In genomic region chr13:96297360-96297759, GRCh38 we compare ENCODE assay signal across 27 cellular contexts.
"Had no signal": no experiment of that assay in that cellular context is flagged by ENCODE, and none has a peak within 500 bp of the region (broad histone marks: within the 10 kb centered on the region; RNA-seq: fewer than 3 reads in every experiment).

No MANE protein-coding gene starts in this region.

- FAIRE-seq: endometrium, endothelial cell of umbilical vein, frontal cortex had no signal

- H3K4me1 Mint-ChIP-seq: activated naive CD4-positive, alpha-beta T cell treated with anti-CD3 and anti-CD28 coated beads, Interleukin-2, amount 50 U/mL, for 24 hours; activated naive CD8-positive, alpha-beta T cell treated with anti-CD3 and anti-CD28 coated beads for 36 hours; activated naive CD8-positive, alpha-beta T cell treated with anti-CD3 and anti-CD28 coated beads, Interleukin-2, amount 50 U/mL, for 24 hours had no signal

- H3K4me3 ChIP-seq: adrenal gland, body of pancreas, colonic mucosa, esophagus squamous epithelium had no signal

- H3K4me3 Mint-ChIP-seq: activated CD8-positive, alpha-beta T cell treated with anti-CD3 and anti-CD28 coated beads for 36 hours; activated naive CD4-positive, alpha-beta T cell treated with anti-CD3 and anti-CD28 coated beads for 36 hours; activated naive CD4-positive, alpha-beta T cell treated with anti-CD3 and anti-CD28 coated beads, Interleukin-2, amount 50 U/mL, for 24 hours; activated naive CD8-positive, alpha-beta T cell treated with anti-CD3 and anti-CD28 coated beads for 36 hours; activated naive CD8-positive, alpha-beta T cell treated with anti-CD3 and anti-CD28 coated beads, Interleukin-2, amount 50 U/mL, for 24 hours; activated T-cell treated with anti-CD3 and anti-CD28 coated beads, Interleukin-2, amount 50 U/mL, for 4 hours had no signal

- H3K36me3 ChIP-seq: adrenal gland, colonic mucosa, esophagus squamous epithelium had no signal

- H3K9me3 ChIP-seq: adrenal gland, body of pancreas, colonic mucosa, esophagus squamous epithelium had no signal

- H3K27me3 ChIP-seq: adrenal gland, body of pancreas, colonic mucosa, esophagus squamous epithelium had no signal

- H3K27ac ChIP-seq: adrenal gland, body of pancreas, colonic mucosa, epithelial cell of prostate, esophagus squamous epithelium had no signal

- H3K27me3 Mint-ChIP-seq: activated CD8-positive, alpha-beta T cell treated with anti-CD3 and anti-CD28 coated beads for 36 hours; activated naive CD4-positive, alpha-beta T cell treated with anti-CD3 and anti-CD28 coated beads, Interleukin-2, amount 50 U/mL, for 24 hours; activated naive CD8-positive, alpha-beta T cell treated with anti-CD3 and anti-CD28 coated beads for 36 hours; activated naive CD8-positive, alpha-beta T cell treated with anti-CD3 and anti-CD28 coated beads, Interleukin-2, amount 50 U/mL, for 24 hours had no signal

- H3K9me3 Mint-ChIP-seq: activated naive CD4-positive, alpha-beta T cell treated with anti-CD3 and anti-CD28 coated beads for 36 hours; activated T-cell treated with anti-CD3 and anti-CD28 coated beads, Interleukin-2, amount 50 U/mL, for 4 hours had no signal

- H3K27ac Mint-ChIP-seq: activated CD8-positive, alpha-beta T cell treated with anti-CD3 and anti-CD28 coated beads for 36 hours; activated naive CD4-positive, alpha-beta T cell treated with anti-CD3 and anti-CD28 coated beads for 36 hours; activated naive CD4-positive, alpha-beta T cell treated with anti-CD3 and anti-CD28 coated beads, Interleukin-2, amount 50 U/mL, for 24 hours; activated naive CD8-positive, alpha-beta T cell treated with anti-CD3 and anti-CD28 coated beads for 36 hours; activated naive CD8-positive, alpha-beta T cell treated with anti-CD3 and anti-CD28 coated beads, Interleukin-2, amount 50 U/mL, for 24 hours; activated T-helper 2 cell treated with anti-CD3 and anti-CD28 coated beads, Interferon-gamma antibody, Interleukin-2, Interleukin-4, amounts not matched to agents 10 μg/mL and 5 μg/mL and 100 μg/mL, durations not matched to agents 14 hours and 24 hours and 36 hours had no signal

- DNase-seq: activated CD4-positive, alpha-beta T cell treated with anti-CD3 and anti-CD28 coated beads for 48 hours; activated CD4-positive, alpha-beta T cell treated with anti-CD3 and anti-CD28 coated beads, Interleukin-2, amount 50 U/mL, for 1 hour; activated CD4-positive, alpha-beta T cell treated with anti-CD3 and anti-CD28 coated beads, Interleukin-2, amount 50 U/mL, for 48 hours; activated CD8-positive, alpha-beta memory T cell treated with anti-CD3 and anti-CD28 coated beads for 24 hours; activated CD8-positive, alpha-beta T cell treated with anti-CD3 and anti-CD28 coated beads for 36 hours; activated effector memory CD4-positive, alpha-beta T cell treated with anti-CD3 and anti-CD28 coated beads, Interleukin-2, amount 50 U/mL, for 16 hours; activated naive CD4-positive, alpha-beta T cell treated with anti-CD3 and anti-CD28 coated beads for 36 hours; activated naive CD8-positive, alpha-beta T cell treated with anti-CD3 and anti-CD28 coated beads for 36 hours; activated naive CD8-positive, alpha-beta T cell treated with anti-CD3 and anti-CD28 coated beads, Interleukin-2, amount 50 U/mL, for 24 hours; activated T-cell treated with anti-CD3 and anti-CD28 coated beads, Interleukin-2, amount 50 U/mL, for 4 hours; adrenal gland; amygdala; aorta; body of pancreas; caudate nucleus; colonic mucosa; effector CD8-positive, alpha-beta T cell; esophagus squamous epithelium; foreskin fibroblast; head of caudate nucleus; T-helper 2 cell had no signal

- H3K36me3 Mint-ChIP-seq: activated naive CD4-positive, alpha-beta T cell treated with anti-CD3 and anti-CD28 coated beads, Interleukin-2, amount 50 U/mL, for 24 hours; activated naive CD8-positive, alpha-beta T cell treated with anti-CD3 and anti-CD28 coated beads for 36 hours had no signal

- H3K4me1 ChIP-seq: adrenal gland, body of pancreas, colonic mucosa, esophagus squamous epithelium had no signal
